ENCODE assay signal across 30 cellular contexts in the genomic region with DNA sequence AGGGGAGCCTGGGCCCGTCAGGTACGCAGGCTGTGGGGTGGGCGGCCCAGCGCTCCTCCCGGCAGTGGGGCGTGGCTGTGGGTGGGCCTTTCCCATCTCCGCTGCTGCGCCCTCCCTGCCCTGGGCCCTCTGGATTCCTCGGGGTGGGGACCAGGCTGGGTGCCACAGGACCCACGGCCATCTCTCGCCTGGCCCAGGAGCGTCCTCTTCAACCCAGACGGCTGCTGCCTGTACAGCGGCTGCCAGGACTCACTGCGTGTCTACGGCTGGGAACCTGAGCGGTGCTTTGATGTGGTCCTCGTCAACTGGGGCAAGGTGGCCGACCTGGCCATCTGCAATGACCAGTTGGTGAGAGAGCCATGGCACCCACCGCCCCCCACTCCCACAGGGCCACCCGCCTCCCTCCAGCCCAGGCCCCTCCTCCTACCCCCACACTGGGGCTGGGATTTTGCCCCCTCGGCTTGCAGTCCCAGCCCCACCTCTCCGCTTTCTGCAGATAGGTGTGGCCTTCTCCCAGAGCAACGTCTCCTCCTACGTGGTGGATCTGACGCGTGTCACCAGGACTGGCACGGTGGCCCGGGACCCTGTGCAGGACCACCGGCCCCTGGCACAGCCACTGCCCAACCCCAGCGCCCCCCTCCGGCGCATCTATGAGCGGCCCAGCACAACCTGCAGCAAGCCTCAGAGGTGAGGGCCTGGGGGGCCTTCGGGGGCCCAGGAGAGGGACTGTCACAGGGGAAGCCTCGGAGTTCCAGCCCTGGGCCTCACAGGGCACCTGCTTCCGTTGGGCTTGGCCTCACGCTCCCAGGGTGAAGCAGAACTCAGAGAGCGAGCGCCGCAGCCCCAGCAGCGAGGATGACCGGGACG. TPM values are rescaled to one million over a fixed set of nuclear protein-coding genes. Genes with fewer than 3 reads are reported as not detected.
"Had no signal": no experiment of that assay in that cellular context is flagged by ENCODE, and none has a peak within 500 bp of the region (broad histone marks: within the 10 kb centered on the region; RNA-seq: fewer than 3 reads in every experiment).

No MANE protein-coding gene starts in this region.

- H3K27ac Mint-ChIP-seq: activated B cell treated with CpG ODN at 0.5 μM for 24 hours; activated CD8-positive, alpha-beta T cell treated with anti-CD3 and anti-CD28 coated beads, Interleukin-2, amount 10 ng/mL, durations not matched to agents 7 days and 5 days; activated naive CD8-positive, alpha-beta T cell; activated T-cell treated with anti-CD3 and anti-CD28 coated beads, Interleukin-2, amount 50 U/mL, for 72 hours; mesothelial cell of epicardium; naive thymus-derived CD4-positive, alpha-beta T cell; T-helper 2 cell treated with Interferon-gamma antibody and Interleukin-4, amounts not matched to agents 5 μg/mL and 100 μg/mL, for 36 hours had no signal

- H3K4me1 Mint-ChIP-seq: activated B cell treated with CpG ODN at 0.5 μM for 24 hours had no signal

- H3K27ac ChIP-seq: body of pancreas, gastroesophageal sphincter, pancreas, prostate gland, spleen, testis, transverse colon had no signal

- H3K9me3 Mint-ChIP-seq: activated B cell treated with CpG ODN at 0.5 μM for 24 hours; activated T-cell treated with anti-CD3 and anti-CD28 coated beads, Interleukin-2, amount 50 U/mL, for 72 hours; mesothelial cell of epicardium; T-helper 2 cell treated with Interferon-gamma antibody and Interleukin-4, amounts not matched to agents 5 μg/mL and 100 μg/mL, for 36 hours had no signal

- H3K4me3 ChIP-seq: body of pancreas, gastroesophageal sphincter, pancreas, prostate gland, spleen, testis, transverse colon had no signal

- H3K36me3 ChIP-seq: prostate gland, transverse colon had no signal

- ATAC-seq: activated CD8-positive, alpha-beta T cell treated with anti-CD3 and anti-CD28 coated beads, Interleukin-2, amount 10 ng/mL, durations not matched to agents 7 days and 5 days; activated T-cell treated with anti-CD3 and anti-CD28 coated beads, Interleukin-2, amount 50 U/mL, for 72 hours; body of pancreas; gastroesophageal sphincter; naive thymus-derived CD4-positive, alpha-beta T cell; pancreas had no signal

- DNase-seq: activated B cell treated with CpG ODN at 0.5 μM for 24 hours; activated CD4-positive, alpha-beta T cell treated with anti-CD3 and anti-CD28 coated beads, Interleukin-2, amount 50 U/mL, for 1 hour; activated CD8-positive, alpha-beta T cell treated with anti-CD3 and anti-CD28 coated beads, Interleukin-2, amount 10 ng/mL, durations not matched to agents 7 days and 5 days; activated effector memory CD4-positive, alpha-beta T cell treated with Interleukin-2 at 50 U/mL for 16 hours; activated naive CD4-positive, alpha-beta T cell treated with Interleukin-2 at 50 U/mL for 16 hours; activated T-cell treated with anti-CD3 and anti-CD28 coated beads for 4 hours; activated T-cell treated with anti-CD3 and anti-CD28 coated beads, Interleukin-2, amount 50 U/mL, for 72 hours; anterior cingulate cortex; cortex of kidney; head of caudate nucleus; hypothalamus; immature natural killer cell; naive thymus-derived CD4-positive, alpha-beta T cell; nucleus accumbens; spleen; stimulated activated CD4-positive, alpha-beta T cell treated with anti-CD3 and anti-CD28 coated beads, Interleukin-2, amount 100 ng/mL, for 48 hours; stimulated activated naive CD4-positive, alpha-beta T cell treated with Interleukin-2 at 50 U/mL for 16 hours; T-helper 1 cell; testis; transverse colon had no signal

- H3K9me3 ChIP-seq: body of pancreas, gastroesophageal sphincter, pancreas, prostate gland, spleen, testis, transverse colon had no signal

- H3K4me1 ChIP-seq: pancreas, prostate gland, testis, transverse colon had no signal

- H3K4me3 Mint-ChIP-seq: activated B cell treated with CpG ODN at 0.5 μM for 24 hours; activated CD8-positive, alpha-beta T cell treated with anti-CD3 and anti-CD28 coated beads, Interleukin-2, amount 10 ng/mL, durations not matched to agents 7 days and 5 days; activated naive CD8-positive, alpha-beta T cell; activated T-cell treated with anti-CD3 and anti-CD28 coated beads, Interleukin-2, amount 50 U/mL, for 72 hours; immature natural killer cell; mesothelial cell of epicardium; T-helper 2 cell treated with Interferon-gamma antibody and Interleukin-4, amounts not matched to agents 5 μg/mL and 100 μg/mL, for 36 hours had no signal

- H3K36me3 Mint-ChIP-seq: activated naive CD8-positive, alpha-beta T cell had no signal

- H3K27me3 ChIP-seq: body of pancreas, gastroesophageal sphincter, pancreas, spleen, testis, transverse colon had no signal

- H3K27me3 Mint-ChIP-seq: activated B cell treated with CpG ODN at 0.5 μM for 24 hours; activated naive CD8-positive, alpha-beta T cell; naive thymus-derived CD4-positive, alpha-beta T cell had no signal

RNA-seq across cellular contexts. Expression of a gene that starts 58.2 kb away (rescaled TPM):
- total RNA-seq: activated B cell treated with CpG ODN at 0.5 μM for 24 hours; fibroblast of lung; fibroblast of villous mesenchyme; mesothelial cell of epicardium; naive thymus-derived CD4-positive, alpha-beta T cell; transverse colon; urinary bladder had no signal
